In genomic region chr12:71636704-71637115, GRCh38 we compare ENCODE assay signal across 8 cellular contexts. TPM values are rescaled to one million over a fixed set of nuclear protein-coding genes. Genes with fewer than 3 reads are reported as not detected.
DNase-seq lines count a peak whose midpoint lies in the region; ATAC-seq and TF ChIP-seq lines count a peak whose summit lies in the region.

No MANE protein-coding gene starts in this region.

- ATAC-seq in HG03095 (IDR thresholded peaks at IDR 0.05; ENCODE audit: unreplicated experiment) = peak; percentile 54
- ATAC-seq in activated T-helper 17 cell treated with anti-CD3 and anti-CD28 coated beads, Interleukin-2, amount 50 U/mL, for 72 hours (replicated peaks) = peak; percentile 42
- no peak for ATAC-seq in gastrocnemius medialis
- no peak for ATAC-seq in HG03378 (IDR thresholded peaks at IDR 0.05; ENCODE audit: unreplicated experiment)

- in situ Hi-C loops in ACHN (cut with HindIII; ENCODE audit: low pct_ligation_motif_present, low pct_unique_long_range_greater_than_20kb, low sequenced_read_pairs) (no loop called here), gastrocnemius medialis (cut with MboI; ENCODE audit: low sequenced_read_pairs in 4 of 4) (loop anchor here in 2 of 4 donors (10.0 to 25.0 kb wide), 3 partner anchors 222 to 251 kb away; no protein-coding TSS in a partner anchor)

- no peaks in the 10 kb centered on the region for H3K4me1 ChIP-seq in gastrocnemius medialis

- no peaks in the 10 kb centered on the region for H3K27me3 Mint-ChIP-seq in activated T-helper 17 cell treated with anti-CD3 and anti-CD28 coated beads, Interleukin-2, amount 50 U/mL, for 72 hours
- H3K27me3 Mint-ChIP-seq in glutamatergic neuron (ENCODE audit: unreplicated experiment) = no peaks in the 10 kb centered on the region

- H3K36me3 Mint-ChIP-seq in activated T-helper 17 cell treated with anti-CD3 and anti-CD28 coated beads, Interleukin-2, amount 50 U/mL, for 72 hours (ENCODE audit: low read depth) = peaks cover 99% of the 10 kb centered on the region
- H3K36me3 Mint-ChIP-seq in glutamatergic neuron (ENCODE audit: unreplicated experiment) = no peaks in the 10 kb centered on the region

- intact Hi-C loops in gastrocnemius medialis (cut with DNase I; ENCODE audit: low total_unique reads) = loop anchor here (5.0 to 10.0 kb wide), 2 partner anchors 219 to 422 kb away; no protein-coding TSS in a partner anchor

- no peaks in the 10 kb centered on the region for H3K9me3 ChIP-seq in gastrocnemius medialis

- no peak for TF ChIP-seq POLR2A in gastrocnemius medialis (IDR thresholded peaks at IDR 0.05)

- H3K4me3 ChIP-seq in GM06990 (replicated peaks; ENCODE audit: low read depth, low read length) (no peak overlapping the region), gastrocnemius medialis (no peak overlapping the region)

- H3K9me3 Mint-ChIP-seq in activated T-helper 17 cell treated with anti-CD3 and anti-CD28 coated beads, Interleukin-2, amount 50 U/mL, for 72 hours = no peaks in the 10 kb centered on the region
- no peaks in the 10 kb centered on the region for H3K9me3 Mint-ChIP-seq in glutamatergic neuron (ENCODE audit: unreplicated experiment)

- peaks cover 11% of the 10 kb centered on the region for H3K36me3 ChIP-seq in GM06990 (ENCODE audit: control insufficient read depth, insufficient read depth, low read length)
- H3K36me3 ChIP-seq in gastrocnemius medialis = peaks cover 3 to 87% of the 10 kb centered on the region in 2 donors

- H3K4me1 Mint-ChIP-seq in activated T-helper 17 cell treated with anti-CD3 and anti-CD28 coated beads, Interleukin-2, amount 50 U/mL, for 72 hours = peaks cover 17% of the 10 kb centered on the region
- H3K4me1 Mint-ChIP-seq in glutamatergic neuron (ENCODE audit: low read depth, unreplicated experiment) = no peaks in the 10 kb centered on the region

- H3K27ac ChIP-seq in gastrocnemius medialis = no peak overlapping the region

- no peak overlapping the region for H3K27ac Mint-ChIP-seq in activated T-helper 17 cell treated with anti-CD3 and anti-CD28 coated beads, Interleukin-2, amount 50 U/mL, for 72 hours
- H3K27ac Mint-ChIP-seq in glutamatergic neuron (ENCODE audit: unreplicated experiment) = peak overlapping the region; percentile 35

- H3K27me3 ChIP-seq in GM06990 (replicated peaks; ENCODE audit: control insufficient read depth, insufficient read depth, low read length) (no peaks in the 10 kb centered on the region), gastrocnemius medialis (no peaks in the 10 kb centered on the region)

- peak; percentile 89 for DNase-seq in ACHN
- peak; percentile 32 for DNase-seq in GM06990 (ENCODE audit: extremely low read depth, insufficient read length)
- DNase-seq in NCI-H446 (lab: John Stamatoyannopoulos, UW) = peak; percentile 53 to 76
- no peak for DNase-seq in glutamatergic neuron
- no peak for DNase-seq in gastrocnemius medialis

- H3K4me3 Mint-ChIP-seq in activated T-helper 17 cell treated with anti-CD3 and anti-CD28 coated beads, Interleukin-2, amount 50 U/mL, for 72 hours = no peak overlapping the region
- no peak overlapping the region for H3K4me3 Mint-ChIP-seq in glutamatergic neuron (ENCODE audit: unreplicated experiment)

- peak; percentile 69 for TF ChIP-seq CTCF in GM06990 (IDR thresholded peaks at IDR 0.05; ENCODE audit: insufficient read depth, low read length, poor library complexity, severe bottlenecking)
- TF ChIP-seq CTCF in glutamatergic neuron (IDR thresholded peaks at IDR 0.05; ENCODE audit: partially characterized antibody, unreplicated experiment) = peak; percentile 75
- TF ChIP-seq CTCF in gastrocnemius medialis (IDR thresholded peaks at IDR 0.05 in 4 of 5, conservative IDR thresholded peaks at IDR 0.05 in 1 of 5) = peak in 4 of 5 experiments; percentile 22 to 69 (median 58)

RNA-seq across cellular contexts. Expression of gene ZFC3H1, which starts 26.9 kb away (rescaled TPM):
- total RNA-seq in activated T-helper 17 cell treated with anti-CD3 and anti-CD28 coated beads, Interleukin-2, amount 50 U/mL, for 72 hours = 100 to 1,000 TPM in 1 of 2 donors, 10 to 100 TPM in 1; 61.6 to 111 TPM
- total RNA-seq in glutamatergic neuron (ENCODE audit: unreplicated experiment) (66.7 TPM), gastrocnemius medialis (10 to 100 TPM in 2 of 4 donors, 1 to 10 TPM in 2; 6.5 to 26.4 (median 9.1) TPM)

RNA-seq across cellular contexts. Expression of gene THAP2, which starts 27.4 kb away (rescaled TPM):
- total RNA-seq in activated T-helper 17 cell treated with anti-CD3 and anti-CD28 coated beads, Interleukin-2, amount 50 U/mL, for 72 hours = 10 to 100 TPM in 1 of 2 donors, 1 to 10 TPM in 1; 8.7 to 10.9 TPM
- total RNA-seq in glutamatergic neuron (ENCODE audit: unreplicated experiment) = 7.9 TPM
- total RNA-seq in gastrocnemius medialis = 1 to 10 TPM in 3 of 4 donors, under 1 TPM in 1; 0.93 to 6.6 (median 3.2) TPM

RNA-seq across cellular contexts. Expression of gene TMEM19, which starts 49.2 kb away (rescaled TPM):
- 10 to 100 TPM; 16.2 to 29.7 TPM for total RNA-seq in activated T-helper 17 cell treated with anti-CD3 and anti-CD28 coated beads, Interleukin-2, amount 50 U/mL, for 72 hours
- total RNA-seq in glutamatergic neuron (ENCODE audit: unreplicated experiment) (13.7 TPM), gastrocnemius medialis (10 to 100 TPM in 3 of 4 donors, 1 to 10 TPM in 1; 9.3 to 47.0 (median 21.4) TPM)

Comparison
In these comparisons a context has a peak if more than half of its experiments do, and no peak if none do; other contexts are left out.
1. DNase-seq: peak in ACHN (single experiment), GM06990 (single experiment) and NCI-H446 (2 of 2); none in glutamatergic neuron (single experiment) and gastrocnemius medialis (0 of 2).
2. ATAC-seq: peak in HG03095 (single experiment) and activated T-helper 17 cell treated with anti-CD3 and anti-CD28 coated beads, Interleukin-2, amount 50 U/mL, for 72 hours (single experiment); none in gastrocnemius medialis (0 of 2) and HG03378 (single experiment).
3. Peak in every context shown above with its lines, with median percentiles within 50 percentile points of each other: CTCF ChIP-seq.